ENCODE assay signal across 20 cellular contexts in genomic region chr1:75412616-75413015, GRCh38.
A peak's percentile ranks its signal among the peaks of the same experiment; 100 is the strongest.
DNase-seq lines count a peak whose midpoint lies in the region; ATAC-seq, FAIRE-seq and TF ChIP-seq lines count a peak whose summit lies in the region.
"Had no signal": no experiment of that assay in that cellular context is flagged by ENCODE, and none has a peak within 500 bp of the region (broad histone marks: within the 10 kb centered on the region; RNA-seq: fewer than 3 reads in every experiment).

No MANE protein-coding gene starts in this region.

- H3K9me3 ChIP-seq in astrocyte (ENCODE audit: insufficient read depth, low read depth, low read length), result no peaks in the 10 kb centered on the region
- H3K9me3 ChIP-seq in small intestine (ENCODE audit: control insufficient read depth, low read depth), result peaks cover 2% of the 10 kb centered on the region
- no peaks in the 10 kb centered on the region for H3K9me3 ChIP-seq in MM.1S (replicated peaks; ENCODE audit: insufficient read depth, low read length)
- H3K9me3 ChIP-seq: BE2C, Caco-2 had no signal

- ATAC-seq in natural killer cell treated with Interleukin-12 subunit alpha and Interleukin-12 subunit beta and Interleukin-15 and Interleukin-18, amount 100 ng/mL, for 72 hours, result no peak

- H3K27me3 ChIP-seq in astrocyte (ENCODE audit: insufficient read depth, low read length) (no peaks in the 10 kb centered on the region), small intestine (ENCODE audit: control insufficient read depth in 2 of 2, insufficient read depth in 2 of 2, low read length in 2 of 2) (no peaks in the 10 kb centered on the region), MM.1S (replicated peaks; ENCODE audit: insufficient read depth, low read length) (no peaks in the 10 kb centered on the region)
- H3K27me3 ChIP-seq: BE2C had no signal

- 70 to 78% (median 76%) methylated on average over 3 of the region's 3 CpGs for WGBS in small intestine, 3 donors

- H3K9me2 ChIP-seq in MM.1S (replicated peaks; ENCODE audit: insufficient read depth, low read length), result no peaks in the 10 kb centered on the region

- no peak overlapping the region for H3K27ac Mint-ChIP-seq in astrocyte (ENCODE audit: unreplicated experiment)
- H3K27ac Mint-ChIP-seq in natural killer cell treated with Interleukin-12 subunit alpha and Interleukin-12 subunit beta and Interleukin-15 and Interleukin-18, amount 100 ng/mL, for 72 hours, result no peak overlapping the region
- H3K27ac Mint-ChIP-seq: CD4-positive, CD25-positive, alpha-beta regulatory T cell had no signal

- H3F3A ChIP-seq in MM.1S (ENCODE audit: insufficient read depth, low read length), result no peaks in the 10 kb centered on the region

- H3K4me3 Mint-ChIP-seq in astrocyte (ENCODE audit: unreplicated experiment), result no peak overlapping the region
- no peak overlapping the region for H3K4me3 Mint-ChIP-seq in natural killer cell treated with Interleukin-12 subunit alpha and Interleukin-12 subunit beta and Interleukin-15 and Interleukin-18, amount 100 ng/mL, for 72 hours
- H3K4me3 Mint-ChIP-seq: CD4-positive, CD25-positive, alpha-beta regulatory T cell had no signal

- H3K4me1 ChIP-seq in astrocyte (ENCODE audit: insufficient read depth, low read length) (no peaks in the 10 kb centered on the region), small intestine (ENCODE audit: control insufficient read depth in 2 of 2, insufficient read depth in 1 of 2, low read depth in 1 of 2, low read length in 1 of 2) (no peaks in the 10 kb centered on the region), MM.1S (ENCODE audit: low read length) (no peaks in the 10 kb centered on the region)
- H3K4me1 ChIP-seq: BE2C, Caco-2 had no signal

- H3K9ac ChIP-seq in astrocyte (ENCODE audit: low read length) (no peak overlapping the region), MM.1S (ENCODE audit: low read length) (no peak overlapping the region)

- H2AFZ ChIP-seq in astrocyte (ENCODE audit: low read depth, low read length) (no peak overlapping the region), MM.1S (ENCODE audit: low read length) (no peak overlapping the region)

- peaks cover 5% of the 10 kb centered on the region for H3K9me3 Mint-ChIP-seq in astrocyte (ENCODE audit: unreplicated experiment)
- H3K9me3 Mint-ChIP-seq in natural killer cell treated with Interleukin-12 subunit alpha and Interleukin-12 subunit beta and Interleukin-15 and Interleukin-18, amount 100 ng/mL, for 72 hours, result peaks cover 4% of the 10 kb centered on the region

- H3K4me3 ChIP-seq in astrocyte (ENCODE audit: insufficient read depth, low read depth, low read length) (no peak overlapping the region), fibroblast of pulmonary artery (replicated peaks; ENCODE audit: low read depth, low read length) (no peak overlapping the region), small intestine (ENCODE audit: low read depth in 1 of 2, low read length in 2 of 2) (no peak overlapping the region), MM.1S (ENCODE audit: low read length) (no peak overlapping the region)

- no peaks in the 10 kb centered on the region for H3K36me3 ChIP-seq in astrocyte (ENCODE audit: insufficient read depth, low read length)
- no peaks in the 10 kb centered on the region for H3K36me3 ChIP-seq in small intestine (ENCODE audit: control insufficient read depth in 2 of 2, insufficient read depth in 2 of 2, low read length in 2 of 2)
- H3K36me3 ChIP-seq in MM.1S (replicated peaks; ENCODE audit: insufficient read depth, low read length), result no peaks in the 10 kb centered on the region
- H3K36me3 ChIP-seq: BE2C had no signal

- no peak overlapping the region for H3K27ac ChIP-seq in astrocyte (ENCODE audit: low read depth, low read length)
- no peak overlapping the region for H3K27ac ChIP-seq in small intestine (ENCODE audit: low read depth in 1 of 2, low read length in 1 of 2)
- H3K27ac ChIP-seq in MM.1S (ENCODE audit: low read length), result no peak overlapping the region

- no peaks in the 10 kb centered on the region for H4K20me1 ChIP-seq in astrocyte (ENCODE audit: insufficient read depth, low read length)
- no peaks in the 10 kb centered on the region for H4K20me1 ChIP-seq in MM.1S (ENCODE audit: insufficient read depth, low read length)

- no peaks in the 10 kb centered on the region for H3K27me3 Mint-ChIP-seq in astrocyte (ENCODE audit: low read depth, unreplicated experiment)
- H3K27me3 Mint-ChIP-seq in natural killer cell treated with Interleukin-12 subunit alpha and Interleukin-12 subunit beta and Interleukin-15 and Interleukin-18, amount 100 ng/mL, for 72 hours, result no peaks in the 10 kb centered on the region

- FAIRE-seq in astrocyte (lab: Jason Lieb, UNC) (no peak), small intestine (lab: Jason Lieb, UNC) (no peak)
- FAIRE-seq: A204.1, GM12892, H1 had no signal

- H3K4me2 ChIP-seq in astrocyte (ENCODE audit: low read length) (no peak overlapping the region), MM.1S (ENCODE audit: low read depth, low read length) (no peak overlapping the region)

- no peaks in the 10 kb centered on the region for H3K4me1 Mint-ChIP-seq in astrocyte (ENCODE audit: low read depth, unreplicated experiment)
- no peaks in the 10 kb centered on the region for H3K4me1 Mint-ChIP-seq in natural killer cell treated with Interleukin-12 subunit alpha and Interleukin-12 subunit beta and Interleukin-15 and Interleukin-18, amount 100 ng/mL, for 72 hours (ENCODE audit: low read depth in 2 of 2)
- H3K4me1 Mint-ChIP-seq: CD4-positive, CD25-positive, alpha-beta regulatory T cell had no signal

- peak; percentile 14 for DNase-seq in A172 (ENCODE audit: low spot score)
- peak; percentile 18 for DNase-seq in M059J (ENCODE audit: low read depth)
- peak; percentile 39 for DNase-seq in astrocyte (ENCODE audit: low read depth)
- peak; percentile 8 for DNase-seq in fibroblast of pulmonary artery (ENCODE audit: low read depth)
- DNase-seq in small intestine, result no peak
- no peak for DNase-seq in D341Med (ENCODE audit: low spot score)
- DNase-seq in MM.1S, result no peak
- no peak for DNase-seq in natural killer cell treated with Interleukin-12 subunit alpha and Interleukin-12 subunit beta and Interleukin-15 and Interleukin-18, amount 100 ng/mL, for 72 hours (ENCODE audit: low spot score)
- DNase-seq: BE2C; Caco-2; CD4-positive, CD25-positive, alpha-beta regulatory T cell; NCI-H1105; NCI-H1694; NCI-H510A treated with DMSO at 0.1 percent for 48 hours; NCI-H82; OCI-M1; SHP77 treated with DMSO at 0.1 percent for 48 hours had no signal

- TF ChIP-seq CTCF in astrocyte (IDR thresholded peaks at IDR 0.05; ENCODE audit: insufficient read depth, low read depth, low read length) (no peak), fibroblast of pulmonary artery (IDR thresholded peaks at IDR 0.05; ENCODE audit: low read length, missing control alignments) (no peak), MM.1S (IDR thresholded peaks at IDR 0.05; ENCODE audit: low read length) (no peak)

- H3K36me3 Mint-ChIP-seq in astrocyte (ENCODE audit: low read depth, unreplicated experiment), result no peaks in the 10 kb centered on the region
- H3K36me3 Mint-ChIP-seq in natural killer cell treated with Interleukin-12 subunit alpha and Interleukin-12 subunit beta and Interleukin-15 and Interleukin-18, amount 100 ng/mL, for 72 hours, result no peaks in the 10 kb centered on the region
- H3K36me3 Mint-ChIP-seq: CD4-positive, CD25-positive, alpha-beta regulatory T cell had no signal

- H3K79me2 ChIP-seq in astrocyte (ENCODE audit: insufficient read depth, low read length) (no peaks in the 10 kb centered on the region), MM.1S (ENCODE audit: low read length) (no peaks in the 10 kb centered on the region)

Comparison
In these comparisons a context has a peak if more than half of its experiments do, and no peak if none do; other contexts are left out.
1. DNase-seq: peak in A172 (single experiment), M059J (single experiment), astrocyte (single experiment) and fibroblast of pulmonary artery (single experiment); none in small intestine (single experiment), D341Med (single experiment), MM.1S (single experiment) and natural killer cell treated with Interleukin-12 subunit alpha and Interleukin-12 subunit beta and Interleukin-15 and Interleukin-18, amount 100 ng/mL, for 72 hours (single experiment).